8 cellular contexts compared by ENCODE assay signal in genomic region chr5:139402561-139403158, GRCh38. TPM values are rescaled to one million over a fixed set of nuclear protein-coding genes. Genes with fewer than 3 reads are reported as not detected.
DNase-seq lines count a peak whose midpoint lies in the region; ATAC-seq, FAIRE-seq and TF ChIP-seq lines count a peak whose summit lies in the region.

No MANE protein-coding gene starts in this region.

- H3K9me3 ChIP-seq in heart left ventricle (no peaks in the 10 kb centered on the region), right cardiac atrium (ENCODE audit: control insufficient read depth, low read length) (no peaks in the 10 kb centered on the region), Peyer's patch (no peaks in the 10 kb centered on the region), endothelial cell of umbilical vein (replicated peaks; ENCODE audit: control insufficient read depth, insufficient read depth, low read length) (no peaks in the 10 kb centered on the region), sigmoid colon (no peaks in the 10 kb centered on the region)

- CTCF ChIA-PET in endothelial cell of umbilical vein (lab: Charles Lee), result interaction anchor here (1.2 to 1.5 kb wide), 2 partner anchors 8 to 16 kb away, joined by 3 read pairs; no protein-coding TSS in a partner anchor

- no peak overlapping the region for H2AFZ ChIP-seq in endothelial cell of umbilical vein (ENCODE audit: low read depth, low read length)

- no peak for ATAC-seq in heart left ventricle
- ATAC-seq in right cardiac atrium, result no peak
- no peak for ATAC-seq in HG03520 (IDR thresholded peaks at IDR 0.05; ENCODE audit: unreplicated experiment)
- no peak for ATAC-seq in HG02938 (IDR thresholded peaks at IDR 0.05; ENCODE audit: unreplicated experiment)
- no peak for ATAC-seq in GM21619 (IDR thresholded peaks at IDR 0.05; ENCODE audit: unreplicated experiment)

- peak; percentile 42 for FAIRE-seq in endothelial cell of umbilical vein (lab: Jason Lieb, UNC)

- H3K4me3 ChIP-seq in heart left ventricle (no peak overlapping the region), right cardiac atrium (ENCODE audit: low read length) (no peak overlapping the region), Peyer's patch (no peak overlapping the region), endothelial cell of umbilical vein (replicated peaks in 1 of 3; ENCODE audit: insufficient read depth in 1 of 3, low read depth in 1 of 3, low read length in 3 of 3) (no peak overlapping the region), sigmoid colon (no peak overlapping the region)

- peaks cover 0 to 28% (median 15%) of the 10 kb centered on the region in 12 donors for H3K4me1 ChIP-seq in heart left ventricle
- H3K4me1 ChIP-seq in right cardiac atrium (ENCODE audit: control insufficient read depth, insufficient read depth, low read length), result no peaks in the 10 kb centered on the region
- peaks cover 0 to 9% (median 4%) of the 10 kb centered on the region in 4 donors for H3K4me1 ChIP-seq in Peyer's patch
- H3K4me1 ChIP-seq in endothelial cell of umbilical vein (ENCODE audit: control insufficient read depth, extremely low read depth, insufficient read depth, low read length), result peaks cover 14% of the 10 kb centered on the region
- peaks cover 0 to 14% (median 12%) of the 10 kb centered on the region in 4 donors for H3K4me1 ChIP-seq in sigmoid colon

- TF ChIP-seq CTCF in heart left ventricle (IDR thresholded peaks at IDR 0.05), result peak in 10 of 12 donors; percentile 13 to 44 (median 28)
- peak in 5 of 6 experiments; percentile 10 to 43 (median 30) for TF ChIP-seq CTCF in Peyer's patch (IDR thresholded peaks at IDR 0.05)
- peak; percentile 32 to 50 for TF ChIP-seq CTCF in endothelial cell of umbilical vein (IDR thresholded peaks at IDR 0.05; ENCODE audit: extremely low read depth in 1 of 2, insufficient read depth in 1 of 2, low read depth in 1 of 2, low read length in 2 of 2)
- no peak for TF ChIP-seq CTCF in sigmoid colon (IDR thresholded peaks at IDR 0.05)

- TF ChIP-seq EP300 in sigmoid colon (IDR thresholded peaks at IDR 0.05), result no peak

- no peak for TF ChIP-seq POLR2A in heart left ventricle (IDR thresholded peaks at IDR 0.05)
- no peak for TF ChIP-seq POLR2A in Peyer's patch (IDR thresholded peaks at IDR 0.05)
- TF ChIP-seq POLR2A in endothelial cell of umbilical vein (IDR thresholded peaks at IDR 0.05; ENCODE audit: low read depth, low read length), result no peak
- TF ChIP-seq POLR2A in sigmoid colon (IDR thresholded peaks at IDR 0.05), result no peak

- H3K27me3 ChIP-seq in heart left ventricle, result no peaks in the 10 kb centered on the region
- H3K27me3 ChIP-seq in right cardiac atrium (ENCODE audit: control insufficient read depth, insufficient read depth), result no peaks in the 10 kb centered on the region
- no peaks in the 10 kb centered on the region for H3K27me3 ChIP-seq in Peyer's patch
- H3K27me3 ChIP-seq in endothelial cell of umbilical vein (ENCODE audit: control insufficient read depth in 2 of 2, insufficient read depth in 2 of 2, low read length in 2 of 2), result no peaks in the 10 kb centered on the region
- H3K27me3 ChIP-seq in sigmoid colon, result no peaks in the 10 kb centered on the region

- H3K27ac ChIP-seq in heart left ventricle (peak overlapping the region in 7 of 12 donors; percentile 87 to 96 (median 92)), right cardiac atrium (ENCODE audit: low read length) (no peak overlapping the region), Peyer's patch (peak overlapping the region in 1 of 4 donors; percentile 95), endothelial cell of umbilical vein (ENCODE audit: insufficient read depth, low read depth, low read length) (no peak overlapping the region), sigmoid colon (peak overlapping the region in 3 of 4 donors; percentile 89 to 93 (median 92))

- POLR2A ChIA-PET in endothelial cell of umbilical vein (lab: Charles Lee), result no interaction called here

- BruUV-seq in endothelial cell of umbilical vein (replicated peaks; lab: Mats Ljungman, UMichigan), result no TSS peak

- H3K4me2 ChIP-seq in endothelial cell of umbilical vein (ENCODE audit: insufficient read depth, low read length), result no peak overlapping the region

- WGBS in heart left ventricle, 4 donors, result 57 to 74% (median 69%) methylated on average over 7 of the region's 7 CpGs
- 72% methylated on average over 7 of the region's 7 CpGs for WGBS in right cardiac atrium
- 55 to 71% methylated on average over 7 of the region's 7 CpGs for WGBS in sigmoid colon, 2 donors

- intact Hi-C loops in heart left ventricle (cut with DNase I), result loop anchor here in 1 of 10 donors (5.0 kb wide), 1 partner anchor 60 kb away; the partner anchor contains the start of gene PAIP2
- intact Hi-C loops in right cardiac atrium (cut with DNase I), result no loop called here
- intact Hi-C loops in endothelial cell of umbilical vein (cut with micrococcal nuclease), result loop anchor here (10.0 kb wide), 1 partner anchor 208 kb away; the partner anchor contains the start of gene SIL1
- intact Hi-C loops in sigmoid colon (cut with DNase I), result loop anchor here (5.0 kb wide), 1 partner anchor 60 kb away; the partner anchor contains the start of gene PAIP2

- no peak for DNase-seq in heart left ventricle
- no peak for DNase-seq in right cardiac atrium
- DNase-seq in Peyer's patch, result no peak
- DNase-seq in endothelial cell of umbilical vein (ENCODE audit: low read depth, low spot score), result no peak
- DNase-seq in sigmoid colon, result no peak

- H4K20me1 ChIP-seq in endothelial cell of umbilical vein (replicated peaks; ENCODE audit: control insufficient read depth, extremely low read depth, insufficient read depth, low read length), result no peaks in the 10 kb centered on the region

- H3K9me1 ChIP-seq in endothelial cell of umbilical vein (replicated peaks; ENCODE audit: control insufficient read depth, extremely low read depth, insufficient read depth, low read length), result no peaks in the 10 kb centered on the region

- no peaks in the 10 kb centered on the region for H3K79me2 ChIP-seq in endothelial cell of umbilical vein (ENCODE audit: control insufficient read depth, insufficient read depth, low read length)

- H3K36me3 ChIP-seq in heart left ventricle (peaks cover 0 to 12% (median 0%) of the 10 kb centered on the region in 9 donors), Peyer's patch (no peaks in the 10 kb centered on the region), endothelial cell of umbilical vein (ENCODE audit: control insufficient read depth in 2 of 2, extremely low read depth in 1 of 2, insufficient read depth in 2 of 2, low read length in 2 of 2) (no peaks in the 10 kb centered on the region), sigmoid colon (no peaks in the 10 kb centered on the region)

- H3K9ac ChIP-seq in endothelial cell of umbilical vein (replicated peaks; ENCODE audit: extremely low read depth, insufficient read depth, low read length), result no peak overlapping the region

- dilution Hi-C loops in endothelial cell of umbilical vein (cut with MboI; ENCODE audit: extremely low pct_ligation_motif_present, low sequenced_read_pairs), result no loop called here

RNA-seq across cellular contexts. Expression of gene SPATA24, which starts 1.2 kb away (rescaled TPM):
- total RNA-seq in heart left ventricle (10 to 100 TPM; 10.7 to 25.9 (median 16.0) TPM), right cardiac atrium (10 to 100 TPM in 3 of 4 donors, 1 to 10 TPM in 1; 9.8 to 25.4 (median 14.4) TPM), Peyer's patch (10 to 100 TPM in 1 of 4 donors, 1 to 10 TPM in 1, not detected in 2; 3.1 to 11.6 TPM), endothelial cell of umbilical vein (7.8 and 7.9 TPM in 2 replicates), sigmoid colon (1 to 10 TPM; 1.4 to 7.9 (median 2.0) TPM)
- polyA plus RNA-seq in heart left ventricle (10 to 100 TPM; 12.6 to 37.8 TPM), right cardiac atrium (34.6 TPM), endothelial cell of umbilical vein (2.1 and 3.2 TPM in 2 replicates), sigmoid colon (1 to 10 TPM; 7.3 to 9.0 (median 7.9) TPM)
- 5.9 and 6.4 TPM in 2 replicates for polyA plus RNA-seq in endothelial cell of umbilical vein (2011; cell fraction: cytosol; rRNA removed)
- 3.5 and 5.7 TPM in 2 replicates for polyA plus RNA-seq in endothelial cell of umbilical vein (2011; cell fraction: nucleus; rRNA removed)
- 4.9 and 6.6 TPM in 2 replicates for polyA plus RNA-seq in endothelial cell of umbilical vein (2012)
- 3.5 and 3.7 TPM in 2 replicates for polyA minus RNA-seq in endothelial cell of umbilical vein
- polyA minus RNA-seq in endothelial cell of umbilical vein (2011; cell fraction: cytosol; rRNA and poly(A)+ RNA removed), result 3.4 TPM
- 2.2 and 3.5 TPM in 2 replicates for polyA minus RNA-seq in endothelial cell of umbilical vein (2011; cell fraction: nucleus; rRNA and poly(A)+ RNA removed)

RNA-seq across cellular contexts. Expression of gene PROB1, which starts 7.8 kb away (rescaled TPM):
- total RNA-seq in heart left ventricle (10 to 100 TPM; 26.6 to 63.4 (median 38.1) TPM), right cardiac atrium (10 to 100 TPM; 24.8 to 38.5 (median 33.0) TPM), Peyer's patch (under 1 TPM; 0.18 to 0.94 (median 0.84) TPM), endothelial cell of umbilical vein (1.9 and 2.4 TPM in 2 replicates), sigmoid colon (under 1 TPM; 0.16 to 0.55 (median 0.31) TPM)
- polyA plus RNA-seq in heart left ventricle (10 to 100 TPM; 18.9 to 34.3 TPM), right cardiac atrium (22.2 TPM), endothelial cell of umbilical vein (0.40 and 0.47 TPM in 2 replicates), sigmoid colon (1 to 10 TPM in 1 of 3 donors, under 1 TPM in 2; under 0.01 to 1.8 (median 0.69) TPM)
- polyA plus RNA-seq in endothelial cell of umbilical vein (2011; cell fraction: cytosol; rRNA removed), result 0.28 and 0.48 TPM in 2 replicates
- 0.64 and 0.71 TPM in 2 replicates for polyA plus RNA-seq in endothelial cell of umbilical vein (2011; cell fraction: nucleus; rRNA removed)
- 0.12 TPM in 2 replicates for polyA plus RNA-seq in endothelial cell of umbilical vein (2012)
- 0.12 and 0.38 TPM in 2 replicates for polyA minus RNA-seq in endothelial cell of umbilical vein
- 1.0 TPM for polyA minus RNA-seq in endothelial cell of umbilical vein (2011; cell fraction: cytosol; rRNA and poly(A)+ RNA removed)
- polyA minus RNA-seq in endothelial cell of umbilical vein (2011; cell fraction: nucleus; rRNA and poly(A)+ RNA removed), result 0.38 and 0.91 TPM in 2 replicates

RNA-seq across cellular contexts. Expression of gene MZB1, which starts 12.9 kb away (rescaled TPM):
- total RNA-seq in heart left ventricle (1 to 10 TPM in 3 of 9 donors, under 1 TPM in 4, not detected in 2; 0.31 to 5.2 (median 0.97) TPM), right cardiac atrium (1 to 10 TPM in 2 of 4 donors, under 1 TPM in 2; 0.70 to 1.8 (median 1.1) TPM), Peyer's patch (10 to 100 TPM in 1 of 4 donors, 1 to 10 TPM in 3; 1.4 to 18.2 (median 4.4) TPM), endothelial cell of umbilical vein (not detected in 2 replicates), sigmoid colon (1 to 10 TPM in 1 of 4 donors, not detected in 3; 2.2 TPM)
- polyA plus RNA-seq in heart left ventricle (under 1 TPM; 0.33 to 0.72 TPM), right cardiac atrium (0.38 TPM), endothelial cell of umbilical vein (0.06 TPM in 1 of 2 replicates, not detected in the other), sigmoid colon (10 to 100 TPM in 1 of 3 donors, 1 to 10 TPM in 2; 2.4 to 29.2 (median 3.9) TPM)
- not detected in 2 replicates for polyA plus RNA-seq in endothelial cell of umbilical vein (2011; cell fraction: cytosol; rRNA removed)
- 0.11 TPM in 1 of 2 replicates, not detected in the other for polyA plus RNA-seq in endothelial cell of umbilical vein (2011; cell fraction: nucleus; rRNA removed)
- polyA plus RNA-seq in endothelial cell of umbilical vein (2012), result not detected in 2 replicates
- 0.21 and 0.51 TPM in 2 replicates for polyA minus RNA-seq in endothelial cell of umbilical vein
- polyA minus RNA-seq in endothelial cell of umbilical vein (2011; cell fraction: cytosol; rRNA and poly(A)+ RNA removed), result not detected
- polyA minus RNA-seq in endothelial cell of umbilical vein (2011; cell fraction: nucleus; rRNA and poly(A)+ RNA removed), result 0.53 and 0.67 TPM in 2 replicates

RNA-seq across cellular contexts. Expression of gene SLC23A1, which starts 19.6 kb away (rescaled TPM):
- total RNA-seq in heart left ventricle (not detected), right cardiac atrium (not detected), Peyer's patch (100 to 1,000 TPM in 3 of 4 donors, 1 to 10 TPM in 1; 1.7 to 198 (median 143) TPM), endothelial cell of umbilical vein (not detected in 2 replicates), sigmoid colon (not detected)
- polyA plus RNA-seq in heart left ventricle (not detected), right cardiac atrium (0.18 TPM), endothelial cell of umbilical vein (not detected in 2 replicates), sigmoid colon (1 to 10 TPM in 2 of 3 donors, under 1 TPM in 1; 0.60 to 2.1 (median 1.7) TPM)
- polyA plus RNA-seq in endothelial cell of umbilical vein (2011; cell fraction: cytosol; rRNA removed), result not detected in 2 replicates
- not detected in 2 replicates for polyA plus RNA-seq in endothelial cell of umbilical vein (2011; cell fraction: nucleus; rRNA removed)
- not detected in 2 replicates for polyA plus RNA-seq in endothelial cell of umbilical vein (2012)
- polyA minus RNA-seq in endothelial cell of umbilical vein, result 0.11 TPM in 1 of 2 replicates, not detected in the other
- 7.2 TPM for polyA minus RNA-seq in endothelial cell of umbilical vein (2011; cell fraction: cytosol; rRNA and poly(A)+ RNA removed)
- not detected in 2 replicates for polyA minus RNA-seq in endothelial cell of umbilical vein (2011; cell fraction: nucleus; rRNA and poly(A)+ RNA removed)

RNA-seq across cellular contexts. Expression of gene DNAJC18, which starts 36.7 kb away (rescaled TPM):
- total RNA-seq in heart left ventricle (10 to 100 TPM in 5 of 9 donors, 1 to 10 TPM in 4; 4.8 to 17.8 (median 14.2) TPM), right cardiac atrium (10 to 100 TPM; 14.0 to 24.9 (median 15.2) TPM), Peyer's patch (10 to 100 TPM in 1 of 4 donors, 1 to 10 TPM in 2, under 1 TPM in 1; 0.35 to 23.9 (median 3.4) TPM), endothelial cell of umbilical vein (51.1 and 52.6 TPM in 2 replicates), sigmoid colon (10 to 100 TPM in 2 of 4 donors, 1 to 10 TPM in 2; 6.8 to 12.5 (median 10.0) TPM)
- polyA plus RNA-seq in heart left ventricle (1 to 10 TPM; 4.0 to 4.7 TPM), right cardiac atrium (5.6 TPM), endothelial cell of umbilical vein (23.2 and 26.0 TPM in 2 replicates), sigmoid colon (1 to 10 TPM; 1.2 to 2.8 (median 1.8) TPM)
- 11.9 and 17.8 TPM in 2 replicates for polyA plus RNA-seq in endothelial cell of umbilical vein (2011; cell fraction: cytosol; rRNA removed)
- polyA plus RNA-seq in endothelial cell of umbilical vein (2011; cell fraction: nucleus; rRNA removed), result 191 and 204 TPM in 2 replicates
- polyA plus RNA-seq in endothelial cell of umbilical vein (2012), result 33.0 and 35.2 TPM in 2 replicates
- 24.1 and 26.7 TPM in 2 replicates for polyA minus RNA-seq in endothelial cell of umbilical vein
- polyA minus RNA-seq in endothelial cell of umbilical vein (2011; cell fraction: cytosol; rRNA and poly(A)+ RNA removed), result 3.0 TPM
- polyA minus RNA-seq in endothelial cell of umbilical vein (2011; cell fraction: nucleus; rRNA and poly(A)+ RNA removed), result 39.1 and 53.2 TPM in 2 replicates

Comparison
In these comparisons a context has a peak if more than half of its experiments do, and no peak if none do; other contexts are left out.
1. H3K27ac ChIP-seq: peak in heart left ventricle (7 of 12) and sigmoid colon (3 of 4); none in right cardiac atrium (single experiment) and endothelial cell of umbilical vein (single experiment).
2. CTCF ChIP-seq: peak in heart left ventricle (10 of 12), Peyer's patch (5 of 6) and endothelial cell of umbilical vein (2 of 2); none in sigmoid colon (0 of 4).
3. intact Hi-C loops: an anchor here in endothelial cell of umbilical vein (10.0 kb wide) and sigmoid colon (5.0 kb wide); none called in right cardiac atrium.